Comparison of ENCODE assay signal across 12 cellular contexts in the genomic region with DNA sequence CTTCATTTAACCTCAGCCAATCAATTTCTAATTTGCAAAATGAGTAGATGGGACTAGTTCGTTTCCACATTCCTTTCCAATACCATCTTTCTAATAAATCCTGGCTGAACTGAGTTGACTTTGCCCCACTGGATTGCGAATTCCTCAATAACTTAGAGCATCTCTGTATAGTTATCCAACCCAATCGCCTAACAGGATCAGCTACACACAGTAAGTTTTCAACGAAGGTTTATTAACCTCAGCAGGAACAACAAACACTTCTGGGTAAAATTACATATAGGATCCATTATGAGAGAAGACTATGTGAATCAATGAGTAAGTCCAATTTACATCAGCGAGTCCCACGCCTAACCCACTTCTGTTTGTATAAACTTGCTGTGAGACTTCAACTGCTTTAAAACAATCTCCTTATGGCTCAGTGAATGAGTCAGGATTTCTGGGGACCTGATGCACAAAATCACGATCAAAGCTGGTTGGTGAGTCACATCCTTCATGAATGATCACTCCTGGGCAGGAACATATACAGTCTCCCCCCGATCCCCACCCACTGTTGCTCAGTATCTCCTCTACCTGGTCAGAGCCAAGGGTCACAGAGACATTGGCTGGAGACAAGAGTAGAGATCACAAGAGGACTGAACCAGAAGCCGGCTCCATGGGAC.
DNase-seq lines count a peak whose midpoint lies in the region; ATAC-seq lines count a peak whose summit lies in the region.
"Had no signal": no experiment of that assay in that cellular context is flagged by ENCODE, and none has a peak within 500 bp of the region (broad histone marks: within the 10 kb centered on the region; RNA-seq: fewer than 3 reads in every experiment).

No MANE protein-coding gene starts in this region.

- no peaks in the 10 kb centered on the region for H3K9me3 Mint-ChIP-seq in stimulated activated effector memory CD8-positive, alpha-beta T cell treated with anti-CD3 and anti-CD28 coated beads, Interleukin-12 subunit alpha, Interleukin-12 subunit beta, amount 100 ng/mL, for 72 hours

- DNase-seq in activated effector memory CD4-positive, alpha-beta T cell treated with anti-CD3 and anti-CD28 coated beads, Interleukin-2, amount 50 U/mL, for 16 hours = peak; percentile 61
- DNase-seq in activated effector memory CD4-positive, alpha-beta T cell treated with Interleukin-2 at 50 U/mL for 16 hours = no peak
- DNase-seq in RKO (ENCODE audit: low spot score) (peak; percentile 49), fibroblast of peridontal ligament (ENCODE audit: extremely low read depth) (peak; percentile 30), G401 (ENCODE audit: low spot score) (no peak), NCI-H128 (lab: John Stamatoyannopoulos, UW; ENCODE audit: unreplicated experiment) (no peak)
- DNase-seq in stimulated activated effector memory CD8-positive, alpha-beta T cell treated with anti-CD3 and anti-CD28 coated beads, Interleukin-12 subunit alpha, Interleukin-12 subunit beta, amount 100 ng/mL, for 72 hours (ENCODE audit: low spot score in 2 of 2) = no peak
- DNase-seq: NCI-H1048, NCI-H69, psoas muscle, upper lobe of right lung had no signal

- no peaks in the 10 kb centered on the region for H3K36me3 Mint-ChIP-seq in stimulated activated effector memory CD8-positive, alpha-beta T cell treated with anti-CD3 and anti-CD28 coated beads, Interleukin-12 subunit alpha, Interleukin-12 subunit beta, amount 100 ng/mL, for 72 hours

- peak; percentile 93 for ATAC-seq in stimulated activated effector memory CD8-positive, alpha-beta T cell treated with anti-CD3 and anti-CD28 coated beads, Interleukin-12 subunit alpha, Interleukin-12 subunit beta, amount 100 ng/mL, for 72 hours
- ATAC-seq in GM21423 (IDR thresholded peaks at IDR 0.05; ENCODE audit: unreplicated experiment) = no peak
- ATAC-seq: psoas muscle, upper lobe of right lung had no signal

- in situ Hi-C loops in G401 (cut with HindIII; ENCODE audit: low sequenced_read_pairs) = no loop called here

- H3K27ac Mint-ChIP-seq in stimulated activated effector memory CD8-positive, alpha-beta T cell treated with anti-CD3 and anti-CD28 coated beads, Interleukin-12 subunit alpha, Interleukin-12 subunit beta, amount 100 ng/mL, for 72 hours = peak overlapping the region; percentile 24

- H3K4me1 Mint-ChIP-seq in stimulated activated effector memory CD8-positive, alpha-beta T cell treated with anti-CD3 and anti-CD28 coated beads, Interleukin-12 subunit alpha, Interleukin-12 subunit beta, amount 100 ng/mL, for 72 hours = peaks cover 25% of the 10 kb centered on the region

- no peak overlapping the region for H3K4me3 Mint-ChIP-seq in stimulated activated effector memory CD8-positive, alpha-beta T cell treated with anti-CD3 and anti-CD28 coated beads, Interleukin-12 subunit alpha, Interleukin-12 subunit beta, amount 100 ng/mL, for 72 hours

Comparison
In these comparisons a context has a peak if more than half of its experiments do, and no peak if none do; other contexts are left out.
1. DNase-seq: peak in activated effector memory CD4-positive, alpha-beta T cell treated with anti-CD3 and anti-CD28 coated beads, Interleukin-2, amount 50 U/mL, for 16 hours (single experiment), RKO (single experiment) and fibroblast of peridontal ligament (single experiment); none in activated effector memory CD4-positive, alpha-beta T cell treated with Interleukin-2 at 50 U/mL for 16 hours (single experiment), stimulated activated effector memory CD8-positive, alpha-beta T cell treated with anti-CD3 and anti-CD28 coated beads, Interleukin-12 subunit alpha, Interleukin-12 subunit beta, amount 100 ng/mL, for 72 hours (0 of 2), G401 (single experiment) and NCI-H128 (single experiment).